In genomic region chr1:160726498-160727391, GRCh38 we compare ENCODE assay signal across 9 cellular contexts. TPM values are rescaled to one million over a fixed set of nuclear protein-coding genes. Genes with fewer than 3 reads are reported as not detected.
DNase-seq lines count a peak whose midpoint lies in the region; ATAC-seq and TF ChIP-seq lines count a peak whose summit lies in the region.
"Had no signal": no experiment of that assay in that cellular context is flagged by ENCODE, and none has a peak within 500 bp of the region (broad histone marks: within the 10 kb centered on the region; RNA-seq: fewer than 3 reads in every experiment).

No MANE protein-coding gene starts in this region.

- CTCF ChIA-PET in Caco-2 (lab: Charles Lee) = interaction anchor here (1.0 to 1.1 kb wide), 2 partner anchors 105 to 225 kb away, joined by 4 read pairs; no protein-coding TSS in a partner anchor

- ATAC-seq in GM19463 (IDR thresholded peaks at IDR 0.05; ENCODE audit: unreplicated experiment) = peak; percentile 53
- ATAC-seq in activated T-helper 17 cell treated with anti-CD3 and anti-CD28 coated beads, Interleukin-2, amount 50 U/mL, for 72 hours (replicated peaks) = peak; percentile 67

- no peaks in the 10 kb centered on the region for H3K36me3 Mint-ChIP-seq in Caco-2 (ENCODE audit: insufficient read depth, unreplicated experiment)
- H3K36me3 Mint-ChIP-seq in activated T-helper 17 cell treated with anti-CD3 and anti-CD28 coated beads, Interleukin-2, amount 50 U/mL, for 72 hours (ENCODE audit: low read depth) = no peaks in the 10 kb centered on the region
- no peaks in the 10 kb centered on the region for H3K36me3 Mint-ChIP-seq in neural crest cell (ENCODE audit: low read depth)
- H3K36me3 Mint-ChIP-seq: activated naive CD4-positive, alpha-beta T cell treated with anti-CD3 and anti-CD28 coated beads, Interleukin-2, amount 50 U/mL, for 24 hours had no signal

- intact Hi-C loops in Caco-2 (cut with micrococcal nuclease; ENCODE audit: unreplicated experiment) (loop anchor here (1.0 to 2.0 kb wide), 5 partner anchors 42 to 264 kb away; no protein-coding TSS in a partner anchor), uterus (cut with DNase I; ENCODE audit: low total_unique reads) (no loop called here)

- TF ChIP-seq POLR2A in uterus (IDR thresholded peaks at IDR 0.05) = no peak

- H3K27ac ChIP-seq in HUES64 (ENCODE audit: low read depth, low read length) (peak overlapping the region; percentile 83), OCI-LY1 (ENCODE audit: low read depth, low read length, poor library complexity, severe bottlenecking) (peak overlapping the region; percentile 33), uterus (no peak overlapping the region)

- peak overlapping the region; percentile 56; the same call in 1 of the 2 replicates for H2AFZ ChIP-seq in OCI-LY1 (ENCODE audit: low read length)

- H3K9ac ChIP-seq in HUES64 (ENCODE audit: low read depth, low read length) (peak overlapping the region; percentile 37), OCI-LY1 (ENCODE audit: low read length) (peak overlapping the region; percentile 43)

- TF ChIP-seq CTCF in Caco-2 (IDR thresholded peaks at IDR 0.05; ENCODE audit: insufficient read depth in 1 of 2, low read depth in 1 of 2, low read length in 1 of 2, severe bottlenecking in 1 of 2, unreplicated experiment in 1 of 2) (peak; percentile 74 to 79), OCI-LY1 (IDR thresholded peaks at IDR 0.05; ENCODE audit: low read length) (peak; percentile 93), foreskin fibroblast (IDR thresholded peaks at IDR 0.05; ENCODE audit: low read depth, low read length) (peak; percentile 66), neural crest cell (conservative IDR thresholded peaks at IDR 0.05) (peak; percentile 94), uterus (IDR thresholded peaks at IDR 0.05) (peak; percentile 11 to 46 (median 33))

- no peaks in the 10 kb centered on the region for H3K79me2 ChIP-seq in OCI-LY1 (ENCODE audit: insufficient read depth, low read length)

- H3K4me2 ChIP-seq in OCI-LY1 (ENCODE audit: low read length) = peak overlapping the region; percentile 32; the same call in 1 of the 2 replicates

- POLR2A ChIA-PET in Caco-2 (lab: Charles Lee) = no interaction called here

- H3K9me3 Mint-ChIP-seq in Caco-2 (ENCODE audit: unreplicated experiment) = no peaks in the 10 kb centered on the region
- H3K9me3 Mint-ChIP-seq in activated T-helper 17 cell treated with anti-CD3 and anti-CD28 coated beads, Interleukin-2, amount 50 U/mL, for 72 hours = no peaks in the 10 kb centered on the region
- H3K9me3 Mint-ChIP-seq in neural crest cell = no peaks in the 10 kb centered on the region
- H3K9me3 Mint-ChIP-seq: activated naive CD4-positive, alpha-beta T cell treated with anti-CD3 and anti-CD28 coated beads, Interleukin-2, amount 50 U/mL, for 24 hours had no signal

- no peaks in the 10 kb centered on the region for H3K36me3 ChIP-seq in Caco-2 (ENCODE audit: control insufficient read depth, insufficient read depth, low read length)
- H3K36me3 ChIP-seq in HUES64 (ENCODE audit: insufficient read depth, low read length) = no peaks in the 10 kb centered on the region
- no peaks in the 10 kb centered on the region for H3K36me3 ChIP-seq in OCI-LY1 (ENCODE audit: insufficient read depth, low read length)
- H3K36me3 ChIP-seq in uterus = no peaks in the 10 kb centered on the region

- H3K4me1 ChIP-seq in Caco-2 (peaks cover 12% of the 10 kb centered on the region), HUES64 (ENCODE audit: insufficient read depth, low read length) (peaks cover 31% of the 10 kb centered on the region), OCI-LY1 (ENCODE audit: insufficient read depth, low read length, severe bottlenecking) (peaks cover 45% of the 10 kb centered on the region), uterus (no peaks in the 10 kb centered on the region)

- no peaks in the 10 kb centered on the region for H3K27me3 ChIP-seq in Caco-2 (replicated peaks; ENCODE audit: control insufficient read depth, insufficient read depth, low read length)
- H3K27me3 ChIP-seq in HUES64 (ENCODE audit: insufficient read depth, low read length) = no peaks in the 10 kb centered on the region
- H3K27me3 ChIP-seq in OCI-LY1 (ENCODE audit: insufficient read depth, low read length) = no peaks in the 10 kb centered on the region
- no peaks in the 10 kb centered on the region for H3K27me3 ChIP-seq in uterus

- H3K4me3 Mint-ChIP-seq in Caco-2 (ENCODE audit: unreplicated experiment) (no peak overlapping the region), neural crest cell (no peak overlapping the region)
- no peak overlapping the region for H3K4me3 Mint-ChIP-seq in activated T-helper 17 cell treated with anti-CD3 and anti-CD28 coated beads, Interleukin-2, amount 50 U/mL, for 72 hours
- H3K4me3 Mint-ChIP-seq: activated naive CD4-positive, alpha-beta T cell treated with anti-CD3 and anti-CD28 coated beads, Interleukin-2, amount 50 U/mL, for 24 hours had no signal

- H3K9me2 ChIP-seq in OCI-LY1 (ENCODE audit: low read depth, low read length) = no peaks in the 10 kb centered on the region

- H3K27me3 Mint-ChIP-seq in Caco-2 (ENCODE audit: insufficient read depth, unreplicated experiment) = no peaks in the 10 kb centered on the region
- no peaks in the 10 kb centered on the region for H3K27me3 Mint-ChIP-seq in activated T-helper 17 cell treated with anti-CD3 and anti-CD28 coated beads, Interleukin-2, amount 50 U/mL, for 72 hours
- peaks cover 2% of the 10 kb centered on the region for H3K27me3 Mint-ChIP-seq in neural crest cell (ENCODE audit: low read depth)
- H3K27me3 Mint-ChIP-seq: activated naive CD4-positive, alpha-beta T cell treated with anti-CD3 and anti-CD28 coated beads, Interleukin-2, amount 50 U/mL, for 24 hours had no signal

- no peaks in the 10 kb centered on the region for H3F3A ChIP-seq in OCI-LY1 (ENCODE audit: insufficient read depth, low read length)

- BruUV-seq in Caco-2 (replicated peaks; lab: Mats Ljungman, UMichigan) = no TSS peak

- H3K9me3 ChIP-seq in Caco-2 = no peaks in the 10 kb centered on the region
- no peaks in the 10 kb centered on the region for H3K9me3 ChIP-seq in HUES64 (ENCODE audit: insufficient read depth, low read depth, low read length)
- H3K9me3 ChIP-seq in OCI-LY1 (ENCODE audit: low read length) = no peaks in the 10 kb centered on the region
- no peaks in the 10 kb centered on the region for H3K9me3 ChIP-seq in uterus

- peak; percentile 73 for DNase-seq in Caco-2
- peak; percentile 5 to 10 for DNase-seq in foreskin fibroblast
- DNase-seq in neural crest cell (ENCODE audit: low read depth, low spot score) = peak; percentile 50
- DNase-seq in uterus = no peak

- no peaks in the 10 kb centered on the region for H3K4me1 Mint-ChIP-seq in Caco-2 (ENCODE audit: low read depth, unreplicated experiment)
- H3K4me1 Mint-ChIP-seq in activated T-helper 17 cell treated with anti-CD3 and anti-CD28 coated beads, Interleukin-2, amount 50 U/mL, for 72 hours = peaks cover 11% of the 10 kb centered on the region
- no peaks in the 10 kb centered on the region for H3K4me1 Mint-ChIP-seq in neural crest cell

- H4K20me1 ChIP-seq in OCI-LY1 (ENCODE audit: insufficient read depth, low read length) = no peaks in the 10 kb centered on the region

- H3K4me3 ChIP-seq in Caco-2 (ENCODE audit: low read depth, low read length) (no peak overlapping the region), HUES64 (ENCODE audit: low read length) (0 out of 2 replicates have a peak overlapping the region, but pooled peaks have one; percentile 6), OCI-LY1 (ENCODE audit: low read depth, low read length, poor library complexity, severe bottlenecking) (no peak overlapping the region), foreskin fibroblast (ENCODE audit: low read depth in 1 of 2, low read length in 2 of 2) (no peak overlapping the region), uterus (no peak overlapping the region)

- H3K27ac Mint-ChIP-seq in Caco-2 (ENCODE audit: unreplicated experiment) (no peak overlapping the region), neural crest cell (ENCODE audit: unreplicated experiment) (no peak overlapping the region)
- H3K27ac Mint-ChIP-seq in activated T-helper 17 cell treated with anti-CD3 and anti-CD28 coated beads, Interleukin-2, amount 50 U/mL, for 72 hours = no peak overlapping the region
- H3K27ac Mint-ChIP-seq: activated naive CD4-positive, alpha-beta T cell treated with anti-CD3 and anti-CD28 coated beads, Interleukin-2, amount 50 U/mL, for 24 hours had no signal

- WGBS in HUES64 = 6% methylated on average over 8 of the region's 8 CpGs

RNA-seq across cellular contexts. Expression of gene SLAMF7, which starts 12.3 kb away (rescaled TPM):
- total RNA-seq in Caco-2 (2022) (not detected in 2 replicates), neural crest cell (not detected in 2 replicates), uterus (1 to 10 TPM in 1 of 4 donors, under 1 TPM in 1, not detected in 2; 0.76 to 1.6 TPM)
- not detected for polyA plus RNA-seq in HUES64 (2013, experiment 1 of 2)
- not detected for polyA plus RNA-seq in HUES64 (2013, experiment 2 of 2)
- 10 to 100 TPM in 1 of 2 donors, 1 to 10 TPM in 1; 4.5 to 15.0 TPM for total RNA-seq in activated T-helper 17 cell treated with anti-CD3 and anti-CD28 coated beads, Interleukin-2, amount 50 U/mL, for 72 hours

RNA-seq across cellular contexts. Expression of gene CD48, which starts 15.1 kb away (rescaled TPM):
- total RNA-seq in Caco-2 (2022) (not detected in 2 replicates), neural crest cell (not detected in 2 replicates), uterus (1 to 10 TPM in 3 of 4 donors, under 1 TPM in 1; 0.51 to 10.0 (median 2.6) TPM)
- 0.70 TPM for polyA plus RNA-seq in HUES64 (2013, experiment 1 of 2)
- 0.57 TPM for polyA plus RNA-seq in HUES64 (2013, experiment 2 of 2)
- 100 to 1,000 TPM; 151 to 179 TPM for total RNA-seq in activated T-helper 17 cell treated with anti-CD3 and anti-CD28 coated beads, Interleukin-2, amount 50 U/mL, for 72 hours

Comparison
In these comparisons a context has a peak if more than half of its experiments do, and no peak if none do; other contexts are left out.
1. DNase-seq: peak in Caco-2 (2 of 2), foreskin fibroblast (2 of 2) and neural crest cell (single experiment); none in uterus (0 of 2).
2. CTCF ChIP-seq: peak in every context shown above with its lines; median percentile 94 in neural crest cell; 93 in OCI-LY1; 76 in Caco-2; 66 in foreskin fibroblast; 33 in uterus.
3. H3K27ac ChIP-seq: peak in HUES64 (single experiment) and OCI-LY1 (single experiment); none in uterus (0 of 2).
4. RNA of gene CD48, which starts 15.1 kb away (total RNA-seq): 151 to 179 TPM in activated T-helper 17 cell treated with anti-CD3 and anti-CD28 coated beads, Interleukin-2, amount 50 U/mL, for 72 hours; 0.51 to 10.0 TPM in uterus, not detected in Caco-2 and not detected in neural crest cell; every median in the first group is over 10 times any median in the second.